1 cellular context compared by ENCODE assay signal in genomic region chr20:44714701-44715494, GRCh38.
TF ChIP-seq lines count a peak whose summit lies in the region.

A gene with protein sequence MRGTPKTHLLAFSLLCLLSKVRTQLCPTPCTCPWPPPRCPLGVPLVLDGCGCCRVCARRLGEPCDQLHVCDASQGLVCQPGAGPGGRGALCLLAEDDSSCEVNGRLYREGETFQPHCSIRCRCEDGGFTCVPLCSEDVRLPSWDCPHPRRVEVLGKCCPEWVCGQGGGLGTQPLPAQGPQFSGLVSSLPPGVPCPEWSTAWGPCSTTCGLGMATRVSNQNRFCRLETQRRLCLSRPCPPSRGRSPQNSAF (plus strand): TSS chr20:44715369. CDS start chr20:44715391, 22 bp downstream.

TF ChIP-seq in HEK293, 187 proteins besides CTCF, POLR2A, EP300 and RAD21 (continued from another document):
- TF ChIP-seq PATZ1 (tag by site-specific recombination; IDR thresholded peaks at IDR 0.05) (peak; percentile 28; the same call in 1 of the 2 replicates), ZNF501 (tag by site-specific recombination; IDR thresholded peaks at IDR 0.05) (no peak), ZNF391 (tag by site-specific recombination; IDR thresholded peaks at IDR 0.05; ENCODE audit: borderline replicate concordance, low read depth) (peak; percentile 19; the same call in 1 of the 2 replicates), ZBTB10 (tag by site-specific recombination; IDR thresholded peaks at IDR 0.05) (peak; percentile 35; the same call in 1 of the 2 replicates), KLF9 (tag by site-specific recombination; IDR thresholded peaks at IDR 0.05; ENCODE audit: low read depth) (peak; percentile 95), ZNF561 (tag by site-specific recombination; IDR thresholded peaks at IDR 0.05; ENCODE audit: borderline replicate concordance) (0 out of 2 replicates have a peak, but pooled peaks have one; percentile 44), PRDM6 (tag by site-specific recombination; IDR thresholded peaks at IDR 0.05) (no peak), FEZF1 (tag by site-specific recombination; IDR thresholded peaks at IDR 0.05) (no peak), GLIS2 (tag by site-specific recombination; IDR thresholded peaks at IDR 0.05) (peak; percentile 56; the same call in 1 of the 2 replicates), ZBTB8A (tag by site-specific recombination; IDR thresholded peaks at IDR 0.05) (0 out of 2 replicates have a peak, but pooled peaks have one; percentile 27), ZFHX2 (tag by site-specific recombination; conservative IDR thresholded peaks at IDR 0.05) (peak; percentile 39), KLF16 (tag by site-specific recombination; IDR thresholded peaks at IDR 0.05) (peak; percentile 91), SETDB1 (IDR thresholded peaks at IDR 0.05; ENCODE audit: insufficient read length, low read length) (no peak), ZBTB17 (tag by site-specific recombination; IDR thresholded peaks at IDR 0.05) (peak; percentile 81), SP7 (tag by site-specific recombination; IDR thresholded peaks at IDR 0.05) (peak; percentile 44), ZIC2 (tag by site-specific recombination; IDR thresholded peaks at IDR 0.05) (peak; percentile 75)
- TF ChIP-seq, protein P1, sequence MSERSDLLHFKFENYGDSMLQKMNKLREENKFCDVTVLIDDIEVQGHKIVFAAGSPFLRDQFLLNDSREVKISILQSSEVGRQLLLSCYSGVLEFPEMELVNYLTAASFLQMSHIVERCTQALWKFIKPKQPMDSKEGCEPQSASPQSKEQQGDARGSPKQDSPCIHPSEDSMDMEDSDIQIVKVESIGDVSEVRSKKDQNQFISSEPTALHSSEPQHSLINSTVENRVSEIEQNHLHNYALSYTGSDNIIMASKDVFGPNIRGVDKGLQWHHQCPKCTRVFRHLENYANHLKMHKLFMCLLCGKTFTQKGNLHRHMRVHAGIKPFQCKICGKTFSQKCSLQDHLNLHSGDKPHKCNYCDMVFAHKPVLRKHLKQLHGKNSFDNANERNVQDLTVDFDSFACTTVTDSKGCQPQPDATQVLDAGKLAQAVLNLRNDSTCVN (tag by site-specific recombination; optimal IDR thresholded peaks at IDR 0.05) = peak; percentile 16
